8 cellular contexts compared by ENCODE assay signal in genomic region chr20:35686872-35687271, GRCh38. TPM values are rescaled to one million over a fixed set of nuclear protein-coding genes. Genes with fewer than 3 reads are reported as not detected.
DNase-seq lines count a peak whose midpoint lies in the region; ATAC-seq, FAIRE-seq and TF ChIP-seq lines count a peak whose summit lies in the region.
"Not testable (repeated sequence)": the region's sequence is repeated elsewhere in the genome, so short reads cannot be mapped to it uniquely, and the experiment has no call there.

No MANE protein-coding gene starts in this region.

- H3K9me1 ChIP-seq in keratinocyte (ENCODE audit: control insufficient read depth, extremely low read depth, insufficient read depth, low read length), result not testable (repeated sequence)

- not testable (repeated sequence) for H4K20me1 ChIP-seq in Loucy (ENCODE audit: insufficient read depth, low read length, poor library complexity, severe bottlenecking); keratinocyte (ENCODE audit: control insufficient read depth, extremely low read depth, insufficient read depth, low read length)

- H3F3A ChIP-seq in Loucy (ENCODE audit: low read depth), result not testable (repeated sequence)

- H3K36me3 Mint-ChIP-seq in activated CD8-positive, alpha-beta memory T cell treated with anti-CD3 and anti-CD28 coated beads, Interleukin-2, amount 10 ng/mL, durations not matched to agents 7 days and 5 days, result peaks cover 17% of the 10 kb centered on the region
- peaks cover 33% of the 10 kb centered on the region for H3K36me3 Mint-ChIP-seq in endothelial cell (ENCODE audit: low read depth, unreplicated experiment)
- H3K36me3 Mint-ChIP-seq in type B pancreatic cell, result peaks cover 18% of the 10 kb centered on the region

- not testable (repeated sequence) for H3K4me3 ChIP-seq in Loucy (ENCODE audit: low read length, poor library complexity, severe bottlenecking); keratinocyte (ENCODE audit: control insufficient read depth in 2 of 3, extremely low read depth in 1 of 3, insufficient read depth in 2 of 3, low read depth in 1 of 3, low read length in 3 of 3)

- not testable (repeated sequence) for H3K4me2 ChIP-seq in Loucy (ENCODE audit: low read depth, low read length, poor library complexity, severe bottlenecking); keratinocyte (ENCODE audit: control insufficient read depth, extremely low read depth, insufficient read depth, low read depth, low read length)

- H3K79me2 ChIP-seq in Loucy (ENCODE audit: insufficient read depth, low read length); keratinocyte (ENCODE audit: control insufficient read depth, insufficient read depth, low read length): not testable (repeated sequence)

- TF ChIP-seq CTCF in C4-2B (conservative IDR thresholded peaks at IDR 0.05) (peak; percentile 52), GM12873 (IDR thresholded peaks at IDR 0.05; ENCODE audit: insufficient read depth, low read depth, low read length, missing control alignments) (peak; percentile 36), Loucy (conservative IDR thresholded peaks at IDR 0.05; ENCODE audit: low read length) (0 out of 2 replicates have a peak, but pooled peaks have one; percentile 10), endothelial cell (IDR thresholded peaks at IDR 0.05; ENCODE audit: unreplicated experiment) (peak; percentile 16), keratinocyte (optimal IDR thresholded peaks at IDR 0.05 in 1 of 3, IDR thresholded peaks at IDR 0.05 in 1 of 3, conservative IDR thresholded peaks at IDR 0.05 in 1 of 3; ENCODE audit: extremely low read depth in 1 of 3, insufficient read depth in 2 of 3, low read length in 3 of 3) (peak in 2 of 3 experiments; percentile 10 to 18), type B pancreatic cell (conservative IDR thresholded peaks at IDR 0.05) (peak; percentile 42)

- H3K9me2 ChIP-seq in Loucy (replicated peaks; ENCODE audit: low read depth, low read length), result not testable (repeated sequence)

- not testable (repeated sequence) for H3K9ac ChIP-seq in Loucy (ENCODE audit: low read depth, low read length, poor library complexity, severe bottlenecking); keratinocyte (ENCODE audit: control insufficient read depth, extremely low read depth, insufficient read depth, low read length)

- H3K27me3 Mint-ChIP-seq in activated CD8-positive, alpha-beta memory T cell treated with anti-CD3 and anti-CD28 coated beads, Interleukin-2, amount 10 ng/mL, durations not matched to agents 7 days and 5 days; endothelial cell (ENCODE audit: unreplicated experiment); type B pancreatic cell: not testable (repeated sequence)

- H3K4me3 Mint-ChIP-seq in activated CD8-positive, alpha-beta memory T cell treated with anti-CD3 and anti-CD28 coated beads, Interleukin-2, amount 10 ng/mL, durations not matched to agents 7 days and 5 days; endothelial cell (ENCODE audit: unreplicated experiment); type B pancreatic cell: not testable (repeated sequence)

- H3K36me3 ChIP-seq in Loucy (ENCODE audit: insufficient read depth, low read length); keratinocyte (ENCODE audit: control insufficient read depth in 2 of 2, extremely low read depth in 1 of 2, insufficient read depth in 2 of 2, low read length in 2 of 2): not testable (repeated sequence)

- not testable (repeated sequence) for H3K27ac Mint-ChIP-seq in activated CD8-positive, alpha-beta memory T cell treated with anti-CD3 and anti-CD28 coated beads, Interleukin-2, amount 10 ng/mL, durations not matched to agents 7 days and 5 days; endothelial cell (ENCODE audit: unreplicated experiment); type B pancreatic cell

- H2AFZ ChIP-seq in Loucy (ENCODE audit: low read length); keratinocyte (ENCODE audit: control insufficient read depth, low read length): not testable (repeated sequence)

- CTCF ChIA-PET in activated CD8-positive, alpha-beta memory T cell treated with anti-CD3 and anti-CD28 coated beads, Interleukin-2, amount 10 ng/mL, durations not matched to agents 7 days and 5 days (lab: Charles Lee), result not testable (repeated sequence)

- not testable (repeated sequence) for H3K27ac ChIP-seq in C4-2B; keratinocyte (ENCODE audit: control insufficient read depth, insufficient read depth, low read length)

- not testable (repeated sequence) for H3K9me3 Mint-ChIP-seq in activated CD8-positive, alpha-beta memory T cell treated with anti-CD3 and anti-CD28 coated beads, Interleukin-2, amount 10 ng/mL, durations not matched to agents 7 days and 5 days (ENCODE audit: low read depth); endothelial cell (ENCODE audit: unreplicated experiment); type B pancreatic cell

- not testable (repeated sequence) for FAIRE-seq in keratinocyte (lab: Jason Lieb, UNC)

- not testable (repeated sequence) for ATAC-seq in activated CD8-positive, alpha-beta memory T cell treated with anti-CD3 and anti-CD28 coated beads, Interleukin-2, amount 10 ng/mL, durations not matched to agents 7 days and 5 days

- not testable (repeated sequence) for H3K4me1 ChIP-seq in Loucy (ENCODE audit: insufficient read depth, low read length, poor library complexity, severe bottlenecking); keratinocyte (ENCODE audit: control insufficient read depth, extremely low read depth, insufficient read depth, low read length)

- H3K27me3 ChIP-seq in Loucy (ENCODE audit: insufficient read depth, low read length, poor library complexity, severe bottlenecking); keratinocyte (ENCODE audit: control insufficient read depth, extremely low read depth, insufficient read depth, low read length): not testable (repeated sequence)

- not testable (repeated sequence) for H3K4me1 Mint-ChIP-seq in activated CD8-positive, alpha-beta memory T cell treated with anti-CD3 and anti-CD28 coated beads, Interleukin-2, amount 10 ng/mL, durations not matched to agents 7 days and 5 days; endothelial cell (ENCODE audit: unreplicated experiment); type B pancreatic cell (ENCODE audit: unreplicated experiment)

- H3K9me3 ChIP-seq in Loucy (ENCODE audit: insufficient read depth, low read depth, low read length); keratinocyte (ENCODE audit: control insufficient read depth, low read depth, low read length): not testable (repeated sequence)

- dilution Hi-C loops in keratinocyte (cut with MboI; ENCODE audit: extremely low pct_ligation_motif_present, low sequenced_read_pairs), result not testable (repeated sequence)

- peak; percentile 40 for DNase-seq in RPMI7951 (ENCODE audit: low read depth)
- DNase-seq in activated CD8-positive, alpha-beta memory T cell treated with anti-CD3 and anti-CD28 coated beads, Interleukin-2, amount 10 ng/mL, durations not matched to agents 7 days and 5 days, result peak; percentile 40
- DNase-seq in endothelial cell (ENCODE audit: low spot score); keratinocyte (ENCODE audit: low read depth, low spot score): not testable (repeated sequence)
- peak; percentile 51 for DNase-seq in type B pancreatic cell (ENCODE audit: extremely low spot score, unreplicated experiment)

RNA-seq across cellular contexts. Expression of gene NFS1, which starts 12.3 kb away (rescaled TPM):
- total RNA-seq in RPMI7951 (2014; rRNA removed; shearing (Covaris generic)), result 42.8 and 53.4 TPM in 2 replicates
- total RNA-seq in activated CD8-positive, alpha-beta memory T cell treated with anti-CD3 and anti-CD28 coated beads, Interleukin-2, amount 10 ng/mL, durations not matched to agents 7 days and 5 days, result 10 to 100 TPM; 34.6 to 35.1 TPM
- total RNA-seq in endothelial cell (ENCODE audit: unreplicated experiment) (18.3 TPM), type B pancreatic cell (ENCODE audit: low replicate concordance) (26.7 and 29.9 TPM in 2 replicates)
- polyA plus RNA-seq in keratinocyte, result 38.9 to 42.4 TPM (median 39.6 TPM) in 3 replicates
- polyA plus RNA-seq in keratinocyte (2011; ENCODE audit: low read depth), result 5.7 TPM
- 44.6 and 44.8 TPM in 2 replicates for polyA plus RNA-seq in keratinocyte (2011; cell fraction: cytosol; rRNA removed)
- 46.2 and 61.7 TPM in 2 replicates for polyA plus RNA-seq in keratinocyte (2011; cell fraction: nucleus; rRNA removed)
- 19.7 and 25.5 TPM in 2 replicates for polyA plus RNA-seq in keratinocyte (2012; ENCODE audit: low replicate concordance)
- 16.9 to 29.3 TPM (median 27.4 TPM) in 3 replicates for polyA minus RNA-seq in keratinocyte
- 17.6 TPM for polyA minus RNA-seq in keratinocyte (2011; cell fraction: cytosol; rRNA and poly(A)+ RNA removed)
- polyA minus RNA-seq in keratinocyte (2011; cell fraction: nucleus; rRNA and poly(A)+ RNA removed), result 17.2 and 25.4 TPM in 2 replicates

RNA-seq across cellular contexts. Expression of gene ROMO1, which starts 12.3 kb away (rescaled TPM):
- total RNA-seq in RPMI7951 (2014; rRNA removed; shearing (Covaris generic)), result 624 and 862 TPM in 2 replicates
- 100 to 1,000 TPM; 115 to 122 TPM for total RNA-seq in activated CD8-positive, alpha-beta memory T cell treated with anti-CD3 and anti-CD28 coated beads, Interleukin-2, amount 10 ng/mL, durations not matched to agents 7 days and 5 days
- 159 TPM for total RNA-seq in endothelial cell (ENCODE audit: unreplicated experiment)
- 195 to 348 TPM (median 302 TPM) in 3 replicates for polyA plus RNA-seq in keratinocyte
- 51.5 TPM for polyA plus RNA-seq in keratinocyte (2011; ENCODE audit: low read depth)
- 199 and 547 TPM in 2 replicates for polyA plus RNA-seq in keratinocyte (2011; cell fraction: cytosol; rRNA removed)
- 135 and 162 TPM in 2 replicates for polyA plus RNA-seq in keratinocyte (2011; cell fraction: nucleus; rRNA removed)
- polyA plus RNA-seq in keratinocyte (2012; ENCODE audit: low replicate concordance), result 374 and 403 TPM in 2 replicates
- 26.7 to 84.6 TPM (median 43.0 TPM) in 3 replicates for polyA minus RNA-seq in keratinocyte
- polyA minus RNA-seq in keratinocyte (2011; cell fraction: cytosol; rRNA and poly(A)+ RNA removed), result 147 TPM
- polyA minus RNA-seq in keratinocyte (2011; cell fraction: nucleus; rRNA and poly(A)+ RNA removed), result 25.5 and 29.6 TPM in 2 replicates
- total RNA-seq in type B pancreatic cell (ENCODE audit: low replicate concordance), result 131 and 160 TPM in 2 replicates

RNA-seq across cellular contexts. Expression of gene CPNE1, which starts 22.2 kb away (rescaled TPM):
- total RNA-seq in RPMI7951 (2014; rRNA removed; shearing (Covaris generic)), result 301 and 408 TPM in 2 replicates
- 100 to 1,000 TPM; 277 to 286 TPM for total RNA-seq in activated CD8-positive, alpha-beta memory T cell treated with anti-CD3 and anti-CD28 coated beads, Interleukin-2, amount 10 ng/mL, durations not matched to agents 7 days and 5 days
- total RNA-seq in endothelial cell (ENCODE audit: unreplicated experiment), result 233 TPM
- polyA plus RNA-seq in keratinocyte, result 95.3 to 171 TPM (median 111 TPM) in 3 replicates
- polyA plus RNA-seq in keratinocyte (2011; ENCODE audit: low read depth), result 79.5 TPM
- 77.6 and 105 TPM in 2 replicates for polyA plus RNA-seq in keratinocyte (2011; cell fraction: cytosol; rRNA removed)
- 251 and 299 TPM in 2 replicates for polyA plus RNA-seq in keratinocyte (2011; cell fraction: nucleus; rRNA removed)
- 167 and 182 TPM in 2 replicates for polyA plus RNA-seq in keratinocyte (2012; ENCODE audit: low replicate concordance)
- polyA minus RNA-seq in keratinocyte, result 108 to 183 TPM (median 140 TPM) in 3 replicates
- polyA minus RNA-seq in keratinocyte (2011; cell fraction: cytosol; rRNA and poly(A)+ RNA removed), result 135 TPM
- polyA minus RNA-seq in keratinocyte (2011; cell fraction: nucleus; rRNA and poly(A)+ RNA removed), result 94.5 and 110 TPM in 2 replicates
- 115 and 192 TPM in 2 replicates for total RNA-seq in type B pancreatic cell (ENCODE audit: low replicate concordance)

RNA-seq across cellular contexts. Expression of gene RBM12, which starts 22.2 kb away (rescaled TPM):
- 33.8 and 41.9 TPM in 2 replicates for total RNA-seq in RPMI7951 (2014; rRNA removed; shearing (Covaris generic))
- total RNA-seq in activated CD8-positive, alpha-beta memory T cell treated with anti-CD3 and anti-CD28 coated beads, Interleukin-2, amount 10 ng/mL, durations not matched to agents 7 days and 5 days, result 100 to 1,000 TPM; 101 to 137 TPM
- total RNA-seq in endothelial cell (ENCODE audit: unreplicated experiment) (121 TPM), type B pancreatic cell (ENCODE audit: low replicate concordance) (122 and 153 TPM in 2 replicates)
- 79.6 to 105 TPM (median 98.9 TPM) in 3 replicates for polyA plus RNA-seq in keratinocyte
- polyA plus RNA-seq in keratinocyte (2011; ENCODE audit: low read depth), result 25.1 TPM
- 43.4 and 60.6 TPM in 2 replicates for polyA plus RNA-seq in keratinocyte (2011; cell fraction: cytosol; rRNA removed)
- 116 and 136 TPM in 2 replicates for polyA plus RNA-seq in keratinocyte (2011; cell fraction: nucleus; rRNA removed)
- 22.6 and 55.7 TPM in 2 replicates for polyA plus RNA-seq in keratinocyte (2012; ENCODE audit: low replicate concordance)
- polyA minus RNA-seq in keratinocyte, result 128 to 175 TPM (median 135 TPM) in 3 replicates
- 28.8 TPM for polyA minus RNA-seq in keratinocyte (2011; cell fraction: cytosol; rRNA and poly(A)+ RNA removed)
- polyA minus RNA-seq in keratinocyte (2011; cell fraction: nucleus; rRNA and poly(A)+ RNA removed), result 44.2 and 113 TPM in 2 replicates

RNA-seq across cellular contexts. Expression of gene RBM39, which starts 55.2 kb away (rescaled TPM):
- total RNA-seq in RPMI7951 (2014; rRNA removed; shearing (Covaris generic)), result 269 and 327 TPM in 2 replicates
- total RNA-seq in activated CD8-positive, alpha-beta memory T cell treated with anti-CD3 and anti-CD28 coated beads, Interleukin-2, amount 10 ng/mL, durations not matched to agents 7 days and 5 days, result 100 to 1,000 TPM; 357 to 360 TPM
- total RNA-seq in endothelial cell (ENCODE audit: unreplicated experiment) (308 TPM), type B pancreatic cell (ENCODE audit: low replicate concordance) (361 and 398 TPM in 2 replicates)
- 37.4 to 146 TPM (median 139 TPM) in 3 replicates for polyA plus RNA-seq in keratinocyte
- polyA plus RNA-seq in keratinocyte (2011; ENCODE audit: low read depth), result 675 TPM
- polyA plus RNA-seq in keratinocyte (2011; cell fraction: cytosol; rRNA removed), result 31.9 and 57.7 TPM in 2 replicates
- polyA plus RNA-seq in keratinocyte (2011; cell fraction: nucleus; rRNA removed), result 278 and 326 TPM in 2 replicates
- 116 and 255 TPM in 2 replicates for polyA plus RNA-seq in keratinocyte (2012; ENCODE audit: low replicate concordance)
- 55.9 to 170 TPM (median 84.2 TPM) in 3 replicates for polyA minus RNA-seq in keratinocyte
- polyA minus RNA-seq in keratinocyte (2011; cell fraction: cytosol; rRNA and poly(A)+ RNA removed), result 38.6 TPM
- 128 and 215 TPM in 2 replicates for polyA minus RNA-seq in keratinocyte (2011; cell fraction: nucleus; rRNA and poly(A)+ RNA removed)
